In the genomic region with DNA sequence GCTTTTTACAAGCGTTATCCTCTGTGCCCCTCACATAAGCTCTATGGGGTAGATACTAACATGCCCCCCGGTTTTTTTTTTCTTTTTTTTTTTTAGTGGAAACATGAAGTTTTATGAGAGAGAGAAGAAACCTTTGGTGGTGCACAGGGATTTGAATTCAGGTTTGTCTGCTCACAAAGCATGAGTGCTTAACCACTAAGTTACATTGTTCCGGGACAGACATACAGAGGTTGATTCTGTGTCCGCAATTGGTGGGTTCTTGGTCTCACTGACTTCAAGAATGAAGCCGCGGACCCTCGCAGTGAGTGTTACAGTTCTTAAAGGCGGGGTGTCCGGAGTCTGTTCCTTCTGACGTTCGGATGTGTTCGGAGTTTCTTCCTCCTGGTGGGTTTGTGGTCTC, we compare ENCODE assay signal across 24 cellular contexts. TPM values are rescaled to one million over a fixed set of nuclear protein-coding genes. Genes with fewer than 3 reads are reported as not detected.
A peak's percentile ranks its signal among the peaks of the same experiment; 100 is the strongest.
DNase-seq lines count a peak whose midpoint lies in the region; ATAC-seq and TF ChIP-seq lines count a peak whose summit lies in the region.
"Had no signal": no experiment of that assay in that cellular context is flagged by ENCODE, and none has a peak within 500 bp of the region (broad histone marks: within the 10 kb centered on the region; RNA-seq: fewer than 3 reads in every experiment).

No MANE protein-coding gene starts in this region.

- no peaks in the 10 kb centered on the region for H3K9me3 Mint-ChIP-seq in activated naive CD4-positive, alpha-beta T cell treated with anti-CD3 and anti-CD28 coated beads, Interleukin-2, amount 10 ng/mL, durations not matched to agents 7 days and 5 days
- peaks cover 0 to 1% (median 0%) of the 10 kb centered on the region in 3 donors for H3K9me3 Mint-ChIP-seq in T-cell
- H3K9me3 Mint-ChIP-seq in activated naive CD8-positive, alpha-beta T cell treated with anti-CD3 and anti-CD28 coated beads, Interleukin-2, amount 50 U/mL, for 24 hours = no peaks in the 10 kb centered on the region
- H3K9me3 Mint-ChIP-seq in stimulated activated effector memory CD8-positive, alpha-beta T cell treated with anti-CD3 and anti-CD28 coated beads, Interleukin-12 subunit alpha, Interleukin-12 subunit beta, amount 100 ng/mL, for 72 hours = no peaks in the 10 kb centered on the region

- no peaks in the 10 kb centered on the region for H3K9me3 ChIP-seq in hepatocyte (ENCODE audit: low read depth)
- H3K9me3 ChIP-seq: gastrocnemius medialis, HAP-1, tibial artery had no signal

- no peak overlapping the region for H3K27ac ChIP-seq in hepatocyte
- H3K27ac ChIP-seq: gastrocnemius medialis, SK-N-MC, skin epidermis, tibial artery had no signal

- POLR2A ChIA-PET in T-cell (lab: Charles Lee) = no interaction called here

- no peaks in the 10 kb centered on the region for H3K9me2 ChIP-seq in hepatocyte (replicated peaks; ENCODE audit: insufficient read depth)

- no peak for ATAC-seq in T-cell (replicated peaks in 1 of 4)
- ATAC-seq in activated naive CD8-positive, alpha-beta T cell treated with anti-CD3 and anti-CD28 coated beads, Interleukin-2, amount 50 U/mL, for 24 hours = no peak
- ATAC-seq in stimulated activated effector memory CD8-positive, alpha-beta T cell treated with anti-CD3 and anti-CD28 coated beads, Interleukin-12 subunit alpha, Interleukin-12 subunit beta, amount 100 ng/mL, for 72 hours = no peak
- ATAC-seq: activated CD4-positive, CD25-positive, alpha-beta regulatory T cell treated with anti-CD3 and anti-CD28 coated beads, Interleukin-2, amount 50 U/mL, for 24 hours; esophagus mucosa; gastrocnemius medialis; stimulated activated memory B cell treated with anti-CD40 and anti-IgM and Interleukin-4, amounts not matched to agents 10 μg/mL and 1 μg/mL and 100 μg/mL, for 72 hours had no signal

- H3K27me3 ChIP-seq in hepatocyte = no peaks in the 10 kb centered on the region
- H3K27me3 ChIP-seq: gastrocnemius medialis had no signal

- no peak overlapping the region for H3K4me3 ChIP-seq in hepatocyte
- H3K4me3 ChIP-seq: gastrocnemius medialis, HAP-1, lung, SK-N-MC, skin epidermis, tibial artery had no signal

- no peaks in the 10 kb centered on the region for H3K79me2 ChIP-seq in hepatocyte

- no peak for DNase-seq in activated naive CD4-positive, alpha-beta T cell treated with anti-CD3 and anti-CD28 coated beads, Interleukin-2, amount 10 ng/mL, durations not matched to agents 7 days and 5 days
- DNase-seq in activated naive CD4-positive, alpha-beta T cell (lab: John Stamatoyannopoulos, UW) = no peak
- DNase-seq in T-cell (no peak), SHP77 treated with DMSO at 0.1 percent for 48 hours (lab: John Stamatoyannopoulos, UW) (no peak), NCI-H446 (lab: John Stamatoyannopoulos, UW) (no peak), hepatocyte (ENCODE audit: low spot score) (no peak)
- DNase-seq in activated naive CD8-positive, alpha-beta T cell treated with anti-CD3 and anti-CD28 coated beads, Interleukin-2, amount 50 U/mL, for 24 hours = no peak
- no peak for DNase-seq in stimulated activated effector memory CD8-positive, alpha-beta T cell treated with anti-CD3 and anti-CD28 coated beads, Interleukin-12 subunit alpha, Interleukin-12 subunit beta, amount 100 ng/mL, for 72 hours (ENCODE audit: low spot score in 2 of 2)
- DNase-seq: activated CD8-positive, alpha-beta memory T cell treated with anti-CD3 and anti-CD28 coated beads, Interleukin-2, amount 50 U/mL, for 48 hours; effector CD8-positive, alpha-beta T cell; gastrocnemius medialis; kidney glomerular epithelial cell; NCI-H146; NCI-H524 treated with DMSO at 0.1 percent for 48 hours; occipital lobe; stimulated activated CD4-positive, alpha-beta T cell treated with anti-CD3 and anti-CD28 coated beads, Interleukin-2, amount 100 ng/mL, for 24 hours; tibial artery had no signal

- no peaks in the 10 kb centered on the region for H3K36me3 ChIP-seq in hepatocyte (replicated peaks; ENCODE audit: insufficient read depth, low read depth)
- H3K36me3 ChIP-seq: gastrocnemius medialis, HAP-1, tibial artery had no signal

- H3K4me1 Mint-ChIP-seq in activated naive CD4-positive, alpha-beta T cell treated with anti-CD3 and anti-CD28 coated beads, Interleukin-2, amount 10 ng/mL, durations not matched to agents 7 days and 5 days = peaks cover 5% of the 10 kb centered on the region
- peaks cover 11 to 14% (median 12%) of the 10 kb centered on the region in 3 donors for H3K4me1 Mint-ChIP-seq in T-cell
- H3K4me1 Mint-ChIP-seq in activated naive CD8-positive, alpha-beta T cell treated with anti-CD3 and anti-CD28 coated beads, Interleukin-2, amount 50 U/mL, for 24 hours = peaks cover 6% of the 10 kb centered on the region
- no peaks in the 10 kb centered on the region for H3K4me1 Mint-ChIP-seq in stimulated activated effector memory CD8-positive, alpha-beta T cell treated with anti-CD3 and anti-CD28 coated beads, Interleukin-12 subunit alpha, Interleukin-12 subunit beta, amount 100 ng/mL, for 72 hours
- H3K4me1 Mint-ChIP-seq: stimulated activated memory B cell treated with anti-CD40 and anti-IgM and Interleukin-4, amounts not matched to agents 10 μg/mL and 1 μg/mL and 100 μg/mL, for 72 hours had no signal

- WGBS in hepatocyte (ENCODE audit: low lambda C conversion rate, missing lambda C conversion rate) = 92% methylated on average over 12 of the region's 12 CpGs

- H3K36me3 Mint-ChIP-seq in activated naive CD4-positive, alpha-beta T cell treated with anti-CD3 and anti-CD28 coated beads, Interleukin-2, amount 10 ng/mL, durations not matched to agents 7 days and 5 days = no peaks in the 10 kb centered on the region
- no peaks in the 10 kb centered on the region for H3K36me3 Mint-ChIP-seq in T-cell
- no peaks in the 10 kb centered on the region for H3K36me3 Mint-ChIP-seq in activated naive CD8-positive, alpha-beta T cell treated with anti-CD3 and anti-CD28 coated beads, Interleukin-2, amount 50 U/mL, for 24 hours (ENCODE audit: low read depth)
- H3K36me3 Mint-ChIP-seq in stimulated activated effector memory CD8-positive, alpha-beta T cell treated with anti-CD3 and anti-CD28 coated beads, Interleukin-12 subunit alpha, Interleukin-12 subunit beta, amount 100 ng/mL, for 72 hours = no peaks in the 10 kb centered on the region
- H3K36me3 Mint-ChIP-seq: stimulated activated memory B cell treated with anti-CD40 and anti-IgM and Interleukin-4, amounts not matched to agents 10 μg/mL and 1 μg/mL and 100 μg/mL, for 72 hours had no signal

- H3K4me1 ChIP-seq in hepatocyte (ENCODE audit: insufficient read depth) = no peaks in the 10 kb centered on the region
- H3K4me1 ChIP-seq: gastrocnemius medialis, HAP-1, tibial artery had no signal

- peaks cover 48% of the 10 kb centered on the region for H3K27me3 Mint-ChIP-seq in activated naive CD4-positive, alpha-beta T cell treated with anti-CD3 and anti-CD28 coated beads, Interleukin-2, amount 10 ng/mL, durations not matched to agents 7 days and 5 days
- H3K27me3 Mint-ChIP-seq in T-cell = peaks cover 30 to 37% of the 10 kb centered on the region in 2 donors
- peaks cover 32% of the 10 kb centered on the region for H3K27me3 Mint-ChIP-seq in activated naive CD8-positive, alpha-beta T cell treated with anti-CD3 and anti-CD28 coated beads, Interleukin-2, amount 50 U/mL, for 24 hours

- peak overlapping the region; percentile 50 for H3K4me3 Mint-ChIP-seq in activated naive CD4-positive, alpha-beta T cell treated with anti-CD3 and anti-CD28 coated beads, Interleukin-2, amount 10 ng/mL, durations not matched to agents 7 days and 5 days
- peak overlapping the region; percentile 66 to 76 (median 68) for H3K4me3 Mint-ChIP-seq in T-cell
- H3K4me3 Mint-ChIP-seq in activated naive CD8-positive, alpha-beta T cell treated with anti-CD3 and anti-CD28 coated beads, Interleukin-2, amount 50 U/mL, for 24 hours = peak overlapping the region; percentile 73
- H3K4me3 Mint-ChIP-seq in stimulated activated effector memory CD8-positive, alpha-beta T cell treated with anti-CD3 and anti-CD28 coated beads, Interleukin-12 subunit alpha, Interleukin-12 subunit beta, amount 100 ng/mL, for 72 hours = peak overlapping the region; percentile 35
- H3K4me3 Mint-ChIP-seq: stimulated activated memory B cell treated with anti-CD40 and anti-IgM and Interleukin-4, amounts not matched to agents 10 μg/mL and 1 μg/mL and 100 μg/mL, for 72 hours had no signal

- no peak overlapping the region for H2AFZ ChIP-seq in hepatocyte

- H4K20me1 ChIP-seq in hepatocyte (ENCODE audit: insufficient read depth, poor library complexity, severe bottlenecking) = no peaks in the 10 kb centered on the region

- H3K4me2 ChIP-seq in hepatocyte = no peak overlapping the region

- no peak overlapping the region for H3K27ac Mint-ChIP-seq in activated naive CD4-positive, alpha-beta T cell treated with anti-CD3 and anti-CD28 coated beads, Interleukin-2, amount 10 ng/mL, durations not matched to agents 7 days and 5 days
- no peak overlapping the region for H3K27ac Mint-ChIP-seq in T-cell
- H3K27ac Mint-ChIP-seq in activated naive CD8-positive, alpha-beta T cell treated with anti-CD3 and anti-CD28 coated beads, Interleukin-2, amount 50 U/mL, for 24 hours = no peak overlapping the region
- H3K27ac Mint-ChIP-seq in stimulated activated effector memory CD8-positive, alpha-beta T cell treated with anti-CD3 and anti-CD28 coated beads, Interleukin-12 subunit alpha, Interleukin-12 subunit beta, amount 100 ng/mL, for 72 hours = no peak overlapping the region
- H3K27ac Mint-ChIP-seq: stimulated activated memory B cell treated with anti-CD40 and anti-IgM and Interleukin-4, amounts not matched to agents 10 μg/mL and 1 μg/mL and 100 μg/mL, for 72 hours had no signal

- TF ChIP-seq CTCF in hepatocyte (IDR thresholded peaks at IDR 0.05; ENCODE audit: poor library complexity) = no peak

- CTCF ChIA-PET in activated naive CD4-positive, alpha-beta T cell treated with anti-CD3 and anti-CD28 coated beads, Interleukin-2, amount 10 ng/mL, durations not matched to agents 7 days and 5 days (lab: Charles Lee) = no interaction called here
- CTCF ChIA-PET in T-cell (lab: Charles Lee) = no interaction called here

RNA-seq across cellular contexts. Expression of gene ANO2, which starts 57.3 kb away (rescaled TPM):
- total RNA-seq in T-cell = not detected
- 0.44 and 1.9 TPM in 2 replicates for total RNA-seq in hepatocyte
- polyA plus RNA-seq in hepatocyte = 1.0 TPM in 1 of 2 replicates, not detected in the other
